Comparison of ENCODE assay signal across 18 cellular contexts in genomic region chr14:69318901-69319475, GRCh38. TPM values are rescaled to one million over a fixed set of nuclear protein-coding genes. Genes with fewer than 3 reads are reported as not detected.
DNase-seq lines count a peak whose midpoint lies in the region; ATAC-seq and TF ChIP-seq lines count a peak whose summit lies in the region.
"Had no signal": no experiment of that assay in that cellular context is flagged by ENCODE, and none has a peak within 500 bp of the region (broad histone marks: within the 10 kb centered on the region; RNA-seq: fewer than 3 reads in every experiment).

No MANE protein-coding gene starts in this region.

- TF ChIP-seq CTCF in WTC11 (IDR thresholded peaks at IDR 0.05) (no peak), type B pancreatic cell (conservative IDR thresholded peaks at IDR 0.05) (no peak)

- no peak overlapping the region for H3K14ac ChIP-seq in mesenchymal stem cell (ENCODE audit: low read length in 2 of 2)

- CTCF ChIA-PET in WTC11 (lab: Charles Lee): interaction anchor here (1.2 to 2.8 kb wide), 4 partner anchors 16 to 57 kb away, joined by 3 to 13 read pairs (median 6); no protein-coding TSS in a partner anchor

- H3K4ac ChIP-seq in mesenchymal stem cell (ENCODE audit: low read depth in 1 of 2, low read length in 2 of 2): peak overlapping the region; percentile 37 to 51

- H4K8ac ChIP-seq in mesenchymal stem cell (ENCODE audit: low read length): no peak overlapping the region

- H3K9me3 Mint-ChIP-seq in WTC11 (peaks cover 8% of the 10 kb centered on the region), type B pancreatic cell (no peaks in the 10 kb centered on the region)
- H3K9me3 Mint-ChIP-seq: CD8-positive, alpha-beta T cell had no signal

- no peak overlapping the region for H3K9ac ChIP-seq in mesenchymal stem cell (ENCODE audit: low read length)
- H3K9ac ChIP-seq: GM23248 had no signal

- no peak overlapping the region for H2BK120ac ChIP-seq in mesenchymal stem cell (ENCODE audit: low read depth, low read length)

- H2AK5ac ChIP-seq in mesenchymal stem cell (ENCODE audit: low read length, severe bottlenecking): no peak overlapping the region

- POLR2A ChIA-PET in WTC11 (lab: Charles Lee): no interaction called here

- no peaks in the 10 kb centered on the region for H3K79me1 ChIP-seq in mesenchymal stem cell (replicated peaks; ENCODE audit: low read length, poor library complexity, severe bottlenecking)

- H3K27me3 Mint-ChIP-seq in WTC11 (ENCODE audit: low read depth): no peaks in the 10 kb centered on the region
- H3K27me3 Mint-ChIP-seq in type B pancreatic cell: no peaks in the 10 kb centered on the region

- H3K4me1 ChIP-seq in mesenchymal stem cell (ENCODE audit: control insufficient read depth, insufficient read depth, low read depth, low read length): peaks cover 3% of the 10 kb centered on the region

- H3K27ac Mint-ChIP-seq in WTC11 (no peak overlapping the region), type B pancreatic cell (no peak overlapping the region)
- H3K27ac Mint-ChIP-seq: CD8-positive, alpha-beta T cell had no signal

- peak; percentile 17 for DNase-seq in activated effector memory CD4-positive, alpha-beta T cell treated with anti-CD3 and anti-CD28 coated beads, Interleukin-2, amount 50 U/mL, for 16 hours
- DNase-seq in activated effector memory CD4-positive, alpha-beta T cell treated with Interleukin-2 at 50 U/mL for 16 hours: no peak
- DNase-seq in WTC11 (ENCODE audit: low spot score) (peak; percentile 4), mesenchymal stem cell (no peak), type B pancreatic cell (ENCODE audit: extremely low spot score, unreplicated experiment) (peak; percentile 36), NCI-H1105 treated with DMSO at 0.1 percent for 48 hours (lab: John Stamatoyannopoulos, UW) (no peak), ecto neural progenitor cell (ENCODE audit: low spot score) (no peak)
- DNase-seq in stimulated activated CD8-positive, alpha-beta memory T cell treated with anti-CD3 and anti-CD28 coated beads, Interleukin-4, amount 100 ng/mL, for 48 hours: no peak
- DNase-seq: 8988T, DMS79, GM23248, NCI-H1436 treated with DMSO at 0.1 percent for 48 hours, NCI-H2081, NCI-H510A, NCI-H82, SHP77 had no signal

- H2BK15ac ChIP-seq in mesenchymal stem cell (ENCODE audit: low read depth, poor library complexity, severe bottlenecking): no peak overlapping the region

- H3K4me1 Mint-ChIP-seq in WTC11: peaks cover 15% of the 10 kb centered on the region
- peaks cover 6% of the 10 kb centered on the region for H3K4me1 Mint-ChIP-seq in type B pancreatic cell (ENCODE audit: unreplicated experiment)

- no peak overlapping the region for H2BK5ac ChIP-seq in mesenchymal stem cell (ENCODE audit: low read depth, low read length, poor library complexity, severe bottlenecking)

- no peak overlapping the region for H3K23ac ChIP-seq in mesenchymal stem cell (ENCODE audit: low read length in 2 of 2)

- no peaks in the 10 kb centered on the region for H3K36me3 Mint-ChIP-seq in WTC11
- H3K36me3 Mint-ChIP-seq in type B pancreatic cell: no peaks in the 10 kb centered on the region
- H3K36me3 Mint-ChIP-seq: CD8-positive, alpha-beta T cell had no signal

- H3K36me3 ChIP-seq in mesenchymal stem cell (ENCODE audit: control insufficient read depth in 1 of 2, insufficient read depth in 2 of 2, low read depth in 1 of 2, low read length in 2 of 2): no peaks in the 10 kb centered on the region

- no peak overlapping the region for H3K4me2 ChIP-seq in mesenchymal stem cell (ENCODE audit: low read length, poor library complexity, severe bottlenecking)

- no peak overlapping the region for H4K91ac ChIP-seq in mesenchymal stem cell (ENCODE audit: low read length)

- peak overlapping the region in 1 of 2 experiments; percentile 59 for H2BK12ac ChIP-seq in mesenchymal stem cell (ENCODE audit: low read length in 2 of 2)

- ATAC-seq in WTC11: no peak
- ATAC-seq: CD8-positive, alpha-beta T cell; K562 had no signal

- 92% methylated on average over 8 of the region's 8 CpGs for WGBS in mesenchymal stem cell

- H3K4me3 Mint-ChIP-seq in WTC11: no peak overlapping the region
- no peak overlapping the region for H3K4me3 Mint-ChIP-seq in type B pancreatic cell
- H3K4me3 Mint-ChIP-seq: CD8-positive, alpha-beta T cell had no signal

- no peaks in the 10 kb centered on the region for H3K9me3 ChIP-seq in mesenchymal stem cell (ENCODE audit: control insufficient read depth, low read length)

- no peak overlapping the region for H3K27ac ChIP-seq in mesenchymal stem cell (ENCODE audit: low read length, poor library complexity, severe bottlenecking)
- H3K27ac ChIP-seq: GM23248 had no signal

- no peak overlapping the region for H2AFZ ChIP-seq in mesenchymal stem cell (ENCODE audit: low read depth, low read length)
- H2AFZ ChIP-seq: GM23248 had no signal

- peak overlapping the region in 1 of 2 experiments; percentile 46 for H3K18ac ChIP-seq in mesenchymal stem cell (ENCODE audit: low read depth in 1 of 2, low read length in 2 of 2)

- H3K4me3 ChIP-seq in mesenchymal stem cell (ENCODE audit: insufficient read depth in 1 of 2, low read depth in 1 of 2, low read length in 2 of 2): no peak overlapping the region
- H3K4me3 ChIP-seq: GM23248, K562 had no signal

- no peaks in the 10 kb centered on the region for H3K27me3 ChIP-seq in mesenchymal stem cell (ENCODE audit: control insufficient read depth in 1 of 2, insufficient read depth in 1 of 2, low read length in 2 of 2)

TF ChIP-seq in WTC11, 78 proteins besides CTCF, POLR2A, EP300 and RAD21 (continues in another document):
- TF ChIP-seq HMGXB4 (CRISPR knock-in tag; IDR thresholded peaks at IDR 0.05) (no peak), ZNF671 (CRISPR knock-in tag; IDR thresholded peaks at IDR 0.05) (no peak), ZNF281 (CRISPR knock-in tag; IDR thresholded peaks at IDR 0.05) (no peak), SOX15 (CRISPR knock-in tag; IDR thresholded peaks at IDR 0.05) (no peak), ZNF416 (CRISPR knock-in tag; IDR thresholded peaks at IDR 0.05) (no peak), KAT7 (CRISPR knock-in tag; IDR thresholded peaks at IDR 0.05; ENCODE audit: borderline replicate concordance) (no peak), MLX (CRISPR knock-in tag; IDR thresholded peaks at IDR 0.05) (no peak), JAZF1 (CRISPR knock-in tag; IDR thresholded peaks at IDR 0.05) (no peak), JUN (CRISPR knock-in tag; IDR thresholded peaks at IDR 0.05) (no peak), E2F4 (CRISPR knock-in tag; IDR thresholded peaks at IDR 0.05; ENCODE audit: borderline replicate concordance, low read depth) (no peak), NFATC4 (CRISPR knock-in tag; IDR thresholded peaks at IDR 0.05) (no peak), SP1 (CRISPR knock-in tag; conservative IDR thresholded peaks at IDR 0.05) (no peak)

RNA-seq across cellular contexts. Expression of gene GALNT16, which starts 59.0 kb away (rescaled TPM):
- total RNA-seq in WTC11 (2021) (3.0 to 4.5 TPM (median 3.8 TPM) in 3 replicates), type B pancreatic cell (ENCODE audit: low replicate concordance) (2.9 and 12.4 TPM in 2 replicates)
- polyA plus RNA-seq in mesenchymal stem cell (2013, experiment 1 of 2): 5.4 TPM
- polyA plus RNA-seq in mesenchymal stem cell (2013, experiment 2 of 2): 4.2 TPM
- total RNA-seq: K562 had no signal
- polyA plus RNA-seq: K562 had no signal

Comparison
In these comparisons a context has a peak if more than half of its experiments do, and no peak if none do; other contexts are left out.
1. DNase-seq: peak in activated effector memory CD4-positive, alpha-beta T cell treated with anti-CD3 and anti-CD28 coated beads, Interleukin-2, amount 50 U/mL, for 16 hours (single experiment), WTC11 (single experiment) and type B pancreatic cell (single experiment); none in activated effector memory CD4-positive, alpha-beta T cell treated with Interleukin-2 at 50 U/mL for 16 hours (single experiment), mesenchymal stem cell (single experiment), NCI-H1105 treated with DMSO at 0.1 percent for 48 hours (single experiment), stimulated activated CD8-positive, alpha-beta memory T cell treated with anti-CD3 and anti-CD28 coated beads, Interleukin-4, amount 100 ng/mL, for 48 hours (single experiment) and ecto neural progenitor cell (single experiment).